16 cellular contexts compared by ENCODE assay signal in genomic region chr9:95788486-95789110, GRCh38.
"Had no signal": no experiment of that assay in that cellular context is flagged by ENCODE, and none has a peak within 500 bp of the region (broad histone marks: within the 10 kb centered on the region; RNA-seq: fewer than 3 reads in every experiment).

No MANE protein-coding gene starts in this region.

- H3K4me1 ChIP-seq: gastrocnemius medialis, thyroid gland had no signal

- H3K36me3 Mint-ChIP-seq: memory B cell, type B pancreatic cell had no signal

- H3K27ac Mint-ChIP-seq: memory B cell, nephron, type B pancreatic cell had no signal

- H3K9me3 Mint-ChIP-seq: memory B cell, nephron had no signal

- H3K4me3 Mint-ChIP-seq: memory B cell, nephron, type B pancreatic cell had no signal

- H3K4me3 ChIP-seq: esophagus muscularis mucosa, gastrocnemius medialis, smooth muscle cell, thyroid gland had no signal

- DNase-seq: cortex of kidney; effector memory CD4-positive, alpha-beta T cell; gastrocnemius medialis; glutamatergic neuron; midbrain; posterior cingulate gyrus; right cardiac atrium; stimulated activated CD4-positive, alpha-beta T cell treated with anti-CD3 and anti-CD28 coated beads, Interleukin-2, amount 100 ng/mL, for 48 hours; stimulated activated naive CD4-positive, alpha-beta T cell treated with Interleukin-2 at 50 U/mL for 16 hours; thyroid gland had no signal

- ATAC-seq: gastrocnemius medialis, left lobe of liver, right cardiac atrium had no signal

- H3K36me3 ChIP-seq: esophagus muscularis mucosa, gastrocnemius medialis, thyroid gland had no signal

- H3K27me3 Mint-ChIP-seq: type B pancreatic cell had no signal

- H3K4me1 Mint-ChIP-seq: memory B cell had no signal

- H3K9me3 ChIP-seq: esophagus muscularis mucosa, gastrocnemius medialis, thyroid gland had no signal

- H3K27me3 ChIP-seq: esophagus muscularis mucosa, gastrocnemius medialis, thyroid gland had no signal

- H3K4me2 ChIP-seq: smooth muscle cell had no signal

- H3K27ac ChIP-seq: esophagus muscularis mucosa, gastrocnemius medialis, thyroid gland had no signal
